In genomic region chr9:125437771-125438221, GRCh38 we compare ENCODE assay signal across 14 cellular contexts.
A peak's percentile ranks its signal among the peaks of the same experiment; 100 is the strongest.
DNase-seq lines count a peak whose midpoint lies in the region; FAIRE-seq lines count a peak whose summit lies in the region.
"Had no signal": no experiment of that assay in that cellular context is flagged by ENCODE, and none has a peak within 500 bp of the region (broad histone marks: within the 10 kb centered on the region; RNA-seq: fewer than 3 reads in every experiment).

No MANE protein-coding gene starts in this region.

- DNase-seq in NCI-H1417 (lab: John Stamatoyannopoulos, UW): peak in 2 of 3 experiments; percentile 11
- DNase-seq in NCI-H1417 treated with DMSO at 0.1 percent for 48 hours (lab: John Stamatoyannopoulos, UW): no peak
- peak; percentile 70 for DNase-seq in DMS79 (lab: John Stamatoyannopoulos, UW)
- DNase-seq in left kidney (ENCODE audit: low read depth, low spot score): peak; percentile 91
- DNase-seq in posterior vena cava (ENCODE audit: low spot score): peak; percentile 62
- no peak for DNase-seq in NCI-H446 (lab: John Stamatoyannopoulos, UW)
- no peak for DNase-seq in NCI-H187 treated with DMSO at 0.1 percent for 48 hours (lab: John Stamatoyannopoulos, UW)
- DNase-seq in RCC 7860 (ENCODE audit: low spot score): no peak
- DNase-seq: AML-193, NCI-H1436 treated with DMSO at 0.1 percent for 48 hours, NCI-H2081, NCI-H774, SHP77 treated with DMSO at 0.1 percent for 48 hours had no signal

- intact Hi-C loops in posterior vena cava (cut with DNase I): no loop called here

- no peak for FAIRE-seq in RCC 7860 (lab: Jason Lieb, UNC)
- FAIRE-seq: D721Med had no signal

Comparison
In these comparisons a context has a peak if more than half of its experiments do, and no peak if none do; other contexts are left out.
1. DNase-seq: peak in NCI-H1417 (2 of 3), DMS79 (single experiment), left kidney (single experiment) and posterior vena cava (single experiment); none in NCI-H1417 treated with DMSO at 0.1 percent for 48 hours (single experiment), NCI-H446 (0 of 2), NCI-H187 treated with DMSO at 0.1 percent for 48 hours (single experiment) and RCC 7860 (single experiment).